In the genomic region with DNA sequence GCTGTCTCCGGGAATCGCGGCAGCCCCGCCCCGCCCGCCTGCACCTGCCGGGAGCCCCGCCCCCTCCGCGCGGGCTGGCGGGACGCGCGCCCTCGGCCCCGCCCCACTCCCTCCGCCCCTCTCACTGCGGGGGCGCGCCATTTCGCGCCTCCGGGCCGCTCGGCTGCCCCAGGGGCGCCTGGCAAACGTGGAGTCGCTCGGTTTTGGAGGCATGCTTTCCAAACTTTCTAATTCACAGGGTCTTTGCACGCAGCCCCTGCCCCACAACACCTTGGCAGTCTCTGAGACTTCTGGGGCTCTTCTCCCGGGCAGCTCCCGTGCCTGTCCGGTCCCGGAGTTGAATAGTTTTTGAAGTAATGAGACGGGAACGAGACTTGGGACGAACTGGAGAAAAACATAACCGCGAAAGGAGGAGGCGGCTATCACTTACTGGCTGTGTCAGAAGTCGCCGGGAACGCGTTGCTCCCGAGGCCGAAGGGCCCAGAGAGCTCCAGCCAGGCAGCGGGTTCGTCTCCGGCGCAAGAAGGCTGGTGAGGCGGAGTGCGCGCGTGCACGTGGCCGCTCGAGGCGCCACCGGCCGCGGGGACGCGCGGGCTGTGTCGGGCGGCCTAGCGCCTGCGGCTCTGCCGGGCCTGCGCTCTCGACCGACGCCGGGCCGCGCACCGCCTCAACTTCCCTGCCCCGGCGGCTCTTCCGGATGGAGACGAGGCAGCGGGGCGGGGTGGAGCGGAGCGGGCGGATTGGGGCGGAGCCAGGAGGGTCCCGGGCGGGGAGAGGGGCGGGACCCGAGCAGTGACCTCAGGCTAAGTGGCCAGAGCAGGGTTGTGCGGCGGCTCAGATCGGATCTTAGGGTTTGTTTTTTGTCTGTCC, we compare ENCODE assay signal across 8 cellular contexts. TPM values are rescaled to one million over a fixed set of nuclear protein-coding genes. Genes with fewer than 3 reads are reported as not detected.
DNase-seq lines count a peak whose midpoint lies in the region; ATAC-seq and TF ChIP-seq lines count a peak whose summit lies in the region.

A gene (minus strand): TSS at position 699 of the 870 bp plus-strand sequence. CDS start 3,436 bp downstream, outside the sequence.

- H3K4me3 Mint-ChIP-seq in WTC11 (peak within 1 kb of the TSS; percentile 86), immature natural killer cell (peak within 1 kb of the TSS; percentile 91 to 95 (median 93))

- no peaks in the 10 kb centered on the region for H3K27me3 ChIP-seq in spleen (replicated peaks in 1 of 7)

- DNase-seq in AG08395 (ENCODE audit: low spot score) = peak; percentile 94
- DNase-seq in NCI-H226 = peak; percentile 84
- DNase-seq in WTC11 (ENCODE audit: low spot score) = peak; percentile 90
- DNase-seq in cardiac fibroblast (ENCODE audit: low read depth in 2 of 2) = peak; percentile 87 to 90
- DNase-seq in immature natural killer cell = peak; percentile 87 to 90 (median 89)
- DNase-seq in spleen = peak; percentile 98

- peaks cover 0 to 39% (median 7%) of the 10 kb centered on the region in 6 donors for H3K36me3 ChIP-seq in spleen

- WGBS in spleen, 5 donors = 0 to 1% (median 1%) methylated on average over 44 to 95 of the region's 95 CpGs

- peaks cover 8 to 37% (median 21%) of the 10 kb centered on the region in 6 donors for H3K4me1 ChIP-seq in spleen

- H3K9me3 Mint-ChIP-seq in WTC11 (peaks cover 22% of the 10 kb centered on the region), immature natural killer cell (no peaks in the 10 kb centered on the region)

- intact Hi-C loops in spleen (cut with DNase I; ENCODE audit: low total_unique reads) = no loop called here

- H3K9me3 ChIP-seq in spleen = peaks cover 0 to 6% (median 0%) of the 10 kb centered on the region in 8 donors

- H3K4me1 Mint-ChIP-seq in WTC11 = peaks cover 23% of the 10 kb centered on the region
- H3K4me1 Mint-ChIP-seq in immature natural killer cell = peaks cover 27 to 49% of the 10 kb centered on the region in 2 donors

- POLR2A ChIA-PET in WTC11 (lab: Charles Lee) = interaction anchor here (0.5 kb wide), 1 partner anchor 173 kb away, joined by 6 read pairs; no protein-coding TSS in a partner anchor

- ATAC-seq in GM18873 (IDR thresholded peaks at IDR 0.05; ENCODE audit: low FRiP score, unreplicated experiment) (peak; percentile 94), HG03135 (IDR thresholded peaks at IDR 0.05; ENCODE audit: unreplicated experiment) (peak; percentile 96), WTC11 (peak; percentile 96)

- H3K27ac ChIP-seq in spleen = peak within 1 kb of the TSS; percentile 81 to 99 (median 94)

- H3K27ac Mint-ChIP-seq in WTC11 (peak within 1 kb of the TSS; percentile 97), immature natural killer cell (peak within 1 kb of the TSS; percentile 84 to 95 (median 92))

- peak within 1 kb of the TSS; percentile 79 to 92 for H3K4me3 ChIP-seq in cardiac fibroblast (replicated peaks in 1 of 2; ENCODE audit: low read depth in 2 of 2, low read length in 2 of 2)
- peak within 1 kb of the TSS; percentile 60 to 96 (median 82) for H3K4me3 ChIP-seq in spleen

- peaks cover 40% of the 10 kb centered on the region for H3K36me3 Mint-ChIP-seq in WTC11
- H3K36me3 Mint-ChIP-seq in immature natural killer cell = peaks cover 16 to 19% (median 18%) of the 10 kb centered on the region in 3 donors

- H3K27me3 Mint-ChIP-seq in WTC11 (ENCODE audit: low read depth) (no peaks in the 10 kb centered on the region; the same call in 1 of the 2 replicates), immature natural killer cell (ENCODE audit: low read depth in 3 of 3) (peaks cover 2 to 8% (median 3%) of the 10 kb centered on the region in 3 donors)

- peak in 2 of 3 donors; percentile 35 to 51 for TF ChIP-seq POLR2A in spleen (IDR thresholded peaks at IDR 0.05)

- TF ChIP-seq CTCF in WTC11 (IDR thresholded peaks at IDR 0.05) = no peak
- no peak for TF ChIP-seq CTCF in cardiac fibroblast (IDR thresholded peaks at IDR 0.05; ENCODE audit: low read depth, low read length)
- TF ChIP-seq CTCF in spleen (IDR thresholded peaks at IDR 0.05 in 8 of 11, conservative IDR thresholded peaks at IDR 0.05 in 3 of 11) = peak in 3 of 11 experiments; percentile 7 to 23 (median 14)

- CTCF ChIA-PET in WTC11 (lab: Charles Lee) = no interaction called here

TF ChIP-seq in WTC11, 78 proteins besides CTCF, POLR2A, EP300 and RAD21 (continues in another document):
- TF ChIP-seq NR1H2 (CRISPR knock-in tag; IDR thresholded peaks at IDR 0.05) (no peak), GABPB1 (CRISPR knock-in tag; IDR thresholded peaks at IDR 0.05) (peak; percentile 59), EMX1 (CRISPR knock-in tag; IDR thresholded peaks at IDR 0.05) (no peak), NFE2L1 (CRISPR knock-in tag; IDR thresholded peaks at IDR 0.05) (no peak), GRHL2 (CRISPR knock-in tag; IDR thresholded peaks at IDR 0.05; ENCODE audit: insufficient replicate concordance, severe bottlenecking) (no peak), ZNF671 (CRISPR knock-in tag; IDR thresholded peaks at IDR 0.05) (no peak), JAZF1 (CRISPR knock-in tag; IDR thresholded peaks at IDR 0.05) (no peak), ZNF416 (CRISPR knock-in tag; IDR thresholded peaks at IDR 0.05) (no peak), SMAD3 (CRISPR knock-in tag; IDR thresholded peaks at IDR 0.05; ENCODE audit: borderline replicate concordance) (no peak), CREM (CRISPR knock-in tag; IDR thresholded peaks at IDR 0.05) (peak; percentile 83), HMGA2 (CRISPR knock-in tag; IDR thresholded peaks at IDR 0.05) (no peak), ZNF138 (CRISPR knock-in tag; conservative IDR thresholded peaks at IDR 0.05) (no peak)
- TF ChIP-seq, protein P1, sequence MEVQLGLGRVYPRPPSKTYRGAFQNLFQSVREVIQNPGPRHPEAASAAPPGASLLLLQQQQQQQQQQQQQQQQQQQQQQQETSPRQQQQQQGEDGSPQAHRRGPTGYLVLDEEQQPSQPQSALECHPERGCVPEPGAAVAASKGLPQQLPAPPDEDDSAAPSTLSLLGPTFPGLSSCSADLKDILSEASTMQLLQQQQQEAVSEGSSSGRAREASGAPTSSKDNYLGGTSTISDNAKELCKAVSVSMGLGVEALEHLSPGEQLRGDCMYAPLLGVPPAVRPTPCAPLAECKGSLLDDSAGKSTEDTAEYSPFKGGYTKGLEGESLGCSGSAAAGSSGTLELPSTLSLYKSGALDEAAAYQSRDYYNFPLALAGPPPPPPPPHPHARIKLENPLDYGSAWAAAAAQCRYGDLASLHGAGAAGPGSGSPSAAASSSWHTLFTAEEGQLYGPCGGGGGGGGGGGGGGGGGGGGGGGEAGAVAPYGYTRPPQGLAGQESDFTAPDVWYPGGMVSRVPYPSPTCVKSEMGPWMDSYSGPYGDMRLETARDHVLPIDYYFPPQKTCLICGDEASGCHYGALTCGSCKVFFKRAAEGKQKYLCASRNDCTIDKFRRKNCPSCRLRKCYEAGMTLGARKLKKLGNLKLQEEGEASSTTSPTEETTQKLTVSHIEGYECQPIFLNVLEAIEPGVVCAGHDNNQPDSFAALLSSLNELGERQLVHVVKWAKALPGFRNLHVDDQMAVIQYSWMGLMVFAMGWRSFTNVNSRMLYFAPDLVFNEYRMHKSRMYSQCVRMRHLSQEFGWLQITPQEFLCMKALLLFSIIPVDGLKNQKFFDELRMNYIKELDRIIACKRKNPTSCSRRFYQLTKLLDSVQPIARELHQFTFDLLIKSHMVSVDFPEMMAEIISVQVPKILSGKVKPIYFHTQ (CRISPR knock-in tag; IDR thresholded peaks at IDR 0.05) = no peak
- TF ChIP-seq, protein P2, sequence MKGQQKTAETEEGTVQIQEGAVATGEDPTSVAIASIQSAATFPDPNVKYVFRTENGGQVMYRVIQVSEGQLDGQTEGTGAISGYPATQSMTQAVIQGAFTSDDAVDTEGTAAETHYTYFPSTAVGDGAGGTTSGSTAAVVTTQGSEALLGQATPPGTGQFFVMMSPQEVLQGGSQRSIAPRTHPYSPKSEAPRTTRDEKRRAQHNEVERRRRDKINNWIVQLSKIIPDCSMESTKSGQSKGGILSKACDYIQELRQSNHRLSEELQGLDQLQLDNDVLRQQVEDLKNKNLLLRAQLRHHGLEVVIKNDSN (CRISPR knock-in tag; IDR thresholded peaks at IDR 0.05) = peak; percentile 47; the same call in 1 of the 2 replicates
- TF ChIP-seq, protein P3, sequence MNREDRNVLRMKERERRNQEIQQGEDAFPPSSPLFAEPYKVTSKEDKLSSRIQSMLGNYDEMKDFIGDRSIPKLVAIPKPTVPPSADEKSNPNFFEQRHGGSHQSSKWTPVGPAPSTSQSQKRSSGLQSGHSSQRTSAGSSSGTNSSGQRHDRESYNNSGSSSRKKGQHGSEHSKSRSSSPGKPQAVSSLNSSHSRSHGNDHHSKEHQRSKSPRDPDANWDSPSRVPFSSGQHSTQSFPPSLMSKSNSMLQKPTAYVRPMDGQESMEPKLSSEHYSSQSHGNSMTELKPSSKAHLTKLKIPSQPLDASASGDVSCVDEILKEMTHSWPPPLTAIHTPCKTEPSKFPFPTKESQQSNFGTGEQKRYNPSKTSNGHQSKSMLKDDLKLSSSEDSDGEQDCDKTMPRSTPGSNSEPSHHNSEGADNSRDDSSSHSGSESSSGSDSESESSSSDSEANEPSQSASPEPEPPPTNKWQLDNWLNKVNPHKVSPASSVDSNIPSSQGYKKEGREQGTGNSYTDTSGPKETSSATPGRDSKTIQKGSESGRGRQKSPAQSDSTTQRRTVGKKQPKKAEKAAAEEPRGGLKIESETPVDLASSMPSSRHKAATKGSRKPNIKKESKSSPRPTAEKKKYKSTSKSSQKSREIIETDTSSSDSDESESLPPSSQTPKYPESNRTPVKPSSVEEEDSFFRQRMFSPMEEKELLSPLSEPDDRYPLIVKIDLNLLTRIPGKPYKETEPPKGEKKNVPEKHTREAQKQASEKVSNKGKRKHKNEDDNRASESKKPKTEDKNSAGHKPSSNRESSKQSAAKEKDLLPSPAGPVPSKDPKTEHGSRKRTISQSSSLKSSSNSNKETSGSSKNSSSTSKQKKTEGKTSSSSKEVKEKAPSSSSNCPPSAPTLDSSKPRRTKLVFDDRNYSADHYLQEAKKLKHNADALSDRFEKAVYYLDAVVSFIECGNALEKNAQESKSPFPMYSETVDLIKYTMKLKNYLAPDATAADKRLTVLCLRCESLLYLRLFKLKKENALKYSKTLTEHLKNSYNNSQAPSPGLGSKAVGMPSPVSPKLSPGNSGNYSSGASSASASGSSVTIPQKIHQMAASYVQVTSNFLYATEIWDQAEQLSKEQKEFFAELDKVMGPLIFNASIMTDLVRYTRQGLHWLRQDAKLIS (CRISPR knock-in tag; IDR thresholded peaks at IDR 0.05; ENCODE audit: borderline replicate concordance) = no peak
- TF ChIP-seq, protein P4, sequence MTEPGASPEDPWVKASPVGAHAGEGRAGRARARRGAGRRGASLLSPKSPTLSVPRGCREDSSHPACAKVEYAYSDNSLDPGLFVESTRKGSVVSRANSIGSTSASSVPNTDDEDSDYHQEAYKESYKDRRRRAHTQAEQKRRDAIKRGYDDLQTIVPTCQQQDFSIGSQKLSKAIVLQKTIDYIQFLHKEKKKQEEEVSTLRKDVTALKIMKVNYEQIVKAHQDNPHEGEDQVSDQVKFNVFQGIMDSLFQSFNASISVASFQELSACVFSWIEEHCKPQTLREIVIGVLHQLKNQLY (CRISPR knock-in tag; IDR thresholded peaks at IDR 0.05) = no peak

RNA-seq across cellular contexts. Expression of the gene that starts here (rescaled TPM):
- total RNA-seq in WTC11 (2021) = 11.2 to 14.9 TPM (median 12.3 TPM) in 3 replicates
- 10 to 100 TPM; 15.3 to 23.7 (median 16.8) TPM for polyA plus RNA-seq in immature natural killer cell
- total RNA-seq in spleen = 10 to 100 TPM; 20.0 to 33.6 (median 24.3) TPM
- 1 to 10 TPM; 3.7 to 5.1 (median 4.5) TPM for polyA plus RNA-seq in spleen

Comparison
In these comparisons a context has a peak if more than half of its experiments do, and no peak if none do; other contexts are left out.
1. Peak in every context shown above with its lines: DNase-seq, ATAC-seq, H3K4me3 ChIP-seq and H3K27ac ChIP-seq.